1 cellular context compared by ENCODE assay signal in the genomic region with DNA sequence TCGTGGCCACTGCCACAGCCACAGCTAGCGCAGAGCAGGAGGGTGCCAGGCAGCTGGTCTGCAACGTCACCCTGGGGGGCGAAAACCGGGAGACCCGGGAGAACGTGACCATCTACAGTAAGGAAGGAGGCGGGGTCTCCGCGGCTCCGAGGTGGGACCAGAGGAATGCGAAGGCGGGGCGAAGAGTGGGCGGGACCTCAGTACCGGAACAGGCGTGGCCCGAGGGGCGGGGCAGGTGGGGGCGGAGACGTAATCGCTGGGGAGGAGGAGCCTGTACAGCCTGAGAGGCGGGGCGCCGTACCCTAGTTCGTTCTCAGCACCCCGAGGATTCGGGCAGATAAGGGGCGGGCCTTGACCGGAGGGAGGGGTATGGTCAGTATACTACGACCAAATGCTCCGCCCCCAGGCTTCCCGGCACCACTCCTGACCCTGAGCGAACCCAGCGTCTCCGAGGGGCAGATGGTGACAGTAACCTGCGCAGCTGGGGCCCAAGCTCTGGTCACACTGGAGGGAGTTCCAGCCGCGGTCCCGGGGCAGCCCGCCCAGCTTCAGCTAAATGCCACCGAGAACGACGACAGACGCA.
TF ChIP-seq lines count a peak whose summit lies in the region.

No MANE protein-coding gene starts in this region.

TF ChIP-seq in HEK293, 187 proteins besides CTCF, POLR2A, EP300 and RAD21 (continues in another document):
- TF ChIP-seq ZBTB48 (tag by site-specific recombination; IDR thresholded peaks at IDR 0.05): no peak
- no peak for TF ChIP-seq ZNF132 (tag by site-specific recombination; IDR thresholded peaks at IDR 0.05; ENCODE audit: borderline replicate concordance)
- TF ChIP-seq TRIM28 (IDR thresholded peaks at IDR 0.05; ENCODE audit: borderline replicate concordance, low read length): no peak
- TF ChIP-seq ZNF416 (tag by site-specific recombination; IDR thresholded peaks at IDR 0.05): no peak
- TF ChIP-seq, protein P1, sequence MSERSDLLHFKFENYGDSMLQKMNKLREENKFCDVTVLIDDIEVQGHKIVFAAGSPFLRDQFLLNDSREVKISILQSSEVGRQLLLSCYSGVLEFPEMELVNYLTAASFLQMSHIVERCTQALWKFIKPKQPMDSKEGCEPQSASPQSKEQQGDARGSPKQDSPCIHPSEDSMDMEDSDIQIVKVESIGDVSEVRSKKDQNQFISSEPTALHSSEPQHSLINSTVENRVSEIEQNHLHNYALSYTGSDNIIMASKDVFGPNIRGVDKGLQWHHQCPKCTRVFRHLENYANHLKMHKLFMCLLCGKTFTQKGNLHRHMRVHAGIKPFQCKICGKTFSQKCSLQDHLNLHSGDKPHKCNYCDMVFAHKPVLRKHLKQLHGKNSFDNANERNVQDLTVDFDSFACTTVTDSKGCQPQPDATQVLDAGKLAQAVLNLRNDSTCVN (tag by site-specific recombination; optimal IDR thresholded peaks at IDR 0.05): no peak
- TF ChIP-seq EGR2 (tag by site-specific recombination; IDR thresholded peaks at IDR 0.05; ENCODE audit: low read depth): peak; percentile 62; the same call in 1 of the 2 replicates
- TF ChIP-seq, protein P2, sequence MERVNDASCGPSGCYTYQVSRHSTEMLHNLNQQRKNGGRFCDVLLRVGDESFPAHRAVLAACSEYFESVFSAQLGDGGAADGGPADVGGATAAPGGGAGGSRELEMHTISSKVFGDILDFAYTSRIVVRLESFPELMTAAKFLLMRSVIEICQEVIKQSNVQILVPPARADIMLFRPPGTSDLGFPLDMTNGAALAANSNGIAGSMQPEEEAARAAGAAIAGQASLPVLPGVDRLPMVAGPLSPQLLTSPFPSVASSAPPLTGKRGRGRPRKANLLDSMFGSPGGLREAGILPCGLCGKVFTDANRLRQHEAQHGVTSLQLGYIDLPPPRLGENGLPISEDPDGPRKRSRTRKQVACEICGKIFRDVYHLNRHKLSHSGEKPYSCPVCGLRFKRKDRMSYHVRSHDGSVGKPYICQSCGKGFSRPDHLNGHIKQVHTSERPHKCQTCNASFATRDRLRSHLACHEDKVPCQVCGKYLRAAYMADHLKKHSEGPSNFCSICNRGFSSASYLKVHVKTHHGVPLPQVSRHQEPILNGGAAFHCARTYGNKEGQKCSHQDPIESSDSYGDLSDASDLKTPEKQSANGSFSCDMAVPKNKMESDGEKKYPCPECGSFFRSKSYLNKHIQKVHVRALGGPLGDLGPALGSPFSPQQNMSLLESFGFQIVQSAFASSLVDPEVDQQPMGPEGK (tag by site-specific recombination; IDR thresholded peaks at IDR 0.05): peak; percentile 83
- peak; percentile 96 for TF ChIP-seq KLF8 (tag by site-specific recombination; IDR thresholded peaks at IDR 0.05)
- no peak for TF ChIP-seq ZNF629 (tag by site-specific recombination; IDR thresholded peaks at IDR 0.05)
- TF ChIP-seq KLF1 (tag by site-specific recombination; IDR thresholded peaks at IDR 0.05): peak; percentile 85
- no peak for TF ChIP-seq YY1 (tag by site-specific recombination; IDR thresholded peaks at IDR 0.05)
- no peak; the same call in 1 of the 2 replicates for TF ChIP-seq KLF7 (tag by site-specific recombination; IDR thresholded peaks at IDR 0.05; ENCODE audit: borderline replicate concordance)
- TF ChIP-seq GLIS2 (tag by site-specific recombination; IDR thresholded peaks at IDR 0.05): peak; percentile 45
- TF ChIP-seq ZNF530 (tag by site-specific recombination; IDR thresholded peaks at IDR 0.05; ENCODE audit: low read depth): no peak
- TF ChIP-seq, protein P3, sequence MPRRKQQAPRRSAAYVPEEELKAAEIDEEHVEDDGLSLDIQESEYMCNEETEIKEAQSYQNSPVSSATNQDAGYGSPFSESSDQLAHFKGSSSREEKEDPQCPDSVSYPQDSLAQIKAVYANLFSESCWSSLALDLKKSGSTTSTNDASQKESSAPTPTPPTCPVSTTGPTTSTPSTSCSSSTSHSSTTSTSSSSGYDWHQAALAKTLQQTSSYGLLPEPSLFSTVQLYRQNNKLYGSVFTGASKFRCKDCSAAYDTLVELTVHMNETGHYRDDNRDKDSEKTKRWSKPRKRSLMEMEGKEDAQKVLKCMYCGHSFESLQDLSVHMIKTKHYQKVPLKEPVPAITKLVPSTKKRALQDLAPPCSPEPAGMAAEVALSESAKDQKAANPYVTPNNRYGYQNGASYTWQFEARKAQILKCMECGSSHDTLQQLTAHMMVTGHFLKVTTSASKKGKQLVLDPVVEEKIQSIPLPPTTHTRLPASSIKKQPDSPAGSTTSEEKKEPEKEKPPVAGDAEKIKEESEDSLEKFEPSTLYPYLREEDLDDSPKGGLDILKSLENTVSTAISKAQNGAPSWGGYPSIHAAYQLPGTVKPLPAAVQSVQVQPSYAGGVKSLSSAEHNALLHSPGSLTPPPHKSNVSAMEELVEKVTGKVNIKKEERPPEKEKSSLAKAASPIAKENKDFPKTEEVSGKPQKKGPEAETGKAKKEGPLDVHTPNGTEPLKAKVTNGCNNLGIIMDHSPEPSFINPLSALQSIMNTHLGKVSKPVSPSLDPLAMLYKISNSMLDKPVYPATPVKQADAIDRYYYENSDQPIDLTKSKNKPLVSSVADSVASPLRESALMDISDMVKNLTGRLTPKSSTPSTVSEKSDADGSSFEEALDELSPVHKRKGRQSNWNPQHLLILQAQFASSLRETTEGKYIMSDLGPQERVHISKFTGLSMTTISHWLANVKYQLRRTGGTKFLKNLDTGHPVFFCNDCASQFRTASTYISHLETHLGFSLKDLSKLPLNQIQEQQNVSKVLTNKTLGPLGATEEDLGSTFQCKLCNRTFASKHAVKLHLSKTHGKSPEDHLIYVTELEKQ (tag by site-specific recombination; IDR thresholded peaks at IDR 0.05; ENCODE audit: borderline replicate concordance): no peak
- TF ChIP-seq ZNF600 (tag by site-specific recombination; IDR thresholded peaks at IDR 0.05): no peak
- TF ChIP-seq, protein P4, sequence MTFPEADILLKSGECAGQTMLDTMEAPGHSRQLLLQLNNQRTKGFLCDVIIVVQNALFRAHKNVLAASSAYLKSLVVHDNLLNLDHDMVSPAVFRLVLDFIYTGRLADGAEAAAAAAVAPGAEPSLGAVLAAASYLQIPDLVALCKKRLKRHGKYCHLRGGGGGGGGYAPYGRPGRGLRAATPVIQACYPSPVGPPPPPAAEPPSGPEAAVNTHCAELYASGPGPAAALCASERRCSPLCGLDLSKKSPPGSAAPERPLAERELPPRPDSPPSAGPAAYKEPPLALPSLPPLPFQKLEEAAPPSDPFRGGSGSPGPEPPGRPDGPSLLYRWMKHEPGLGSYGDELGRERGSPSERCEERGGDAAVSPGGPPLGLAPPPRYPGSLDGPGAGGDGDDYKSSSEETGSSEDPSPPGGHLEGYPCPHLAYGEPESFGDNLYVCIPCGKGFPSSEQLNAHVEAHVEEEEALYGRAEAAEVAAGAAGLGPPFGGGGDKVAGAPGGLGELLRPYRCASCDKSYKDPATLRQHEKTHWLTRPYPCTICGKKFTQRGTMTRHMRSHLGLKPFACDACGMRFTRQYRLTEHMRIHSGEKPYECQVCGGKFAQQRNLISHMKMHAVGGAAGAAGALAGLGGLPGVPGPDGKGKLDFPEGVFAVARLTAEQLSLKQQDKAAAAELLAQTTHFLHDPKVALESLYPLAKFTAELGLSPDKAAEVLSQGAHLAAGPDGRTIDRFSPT (tag by site-specific recombination; IDR thresholded peaks at IDR 0.05): no peak
- TF ChIP-seq ZBTB17 (tag by site-specific recombination; IDR thresholded peaks at IDR 0.05): no peak
- TF ChIP-seq, protein P5, sequence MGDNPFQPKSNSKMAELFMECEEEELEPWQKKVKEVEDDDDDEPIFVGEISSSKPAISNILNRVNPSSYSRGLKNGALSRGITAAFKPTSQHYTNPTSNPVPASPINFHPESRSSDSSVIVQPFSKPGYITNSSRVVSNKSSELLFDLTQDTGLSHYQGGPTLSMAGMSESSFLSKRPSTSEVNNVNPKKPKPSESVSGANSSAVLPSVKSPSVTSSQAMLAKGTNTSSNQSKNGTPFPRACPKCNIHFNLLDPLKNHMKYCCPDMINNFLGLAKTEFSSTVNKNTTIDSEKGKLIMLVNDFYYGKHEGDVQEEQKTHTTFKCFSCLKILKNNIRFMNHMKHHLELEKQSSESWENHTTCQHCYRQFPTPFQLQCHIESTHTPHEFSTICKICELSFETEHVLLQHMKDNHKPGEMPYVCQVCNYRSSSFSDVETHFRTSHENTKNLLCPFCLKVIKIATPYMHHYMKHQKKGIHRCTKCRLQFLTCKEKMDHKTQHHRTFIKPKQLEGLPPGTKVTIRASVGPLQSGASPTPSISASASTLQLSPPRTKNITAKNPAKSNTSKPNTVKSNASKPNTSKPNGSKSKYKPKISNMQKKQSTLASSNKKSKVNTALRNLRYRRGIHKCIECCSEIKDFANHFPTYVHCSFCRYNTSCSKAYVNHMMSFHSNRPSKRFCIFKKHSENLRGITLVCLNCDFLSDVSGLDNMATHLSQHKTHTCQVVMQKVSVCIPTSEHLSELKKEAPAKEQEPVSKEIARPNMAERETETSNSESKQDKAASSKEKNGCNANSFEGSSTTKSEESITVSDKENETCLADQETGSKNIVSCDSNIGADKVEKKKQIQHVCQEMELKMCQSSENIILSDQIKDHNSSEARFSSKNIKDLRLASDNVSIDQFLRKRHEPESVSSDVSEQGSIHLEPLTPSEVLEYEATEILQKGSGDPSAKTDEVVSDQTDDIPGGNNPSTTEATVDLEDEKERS (tag by site-specific recombination; IDR thresholded peaks at IDR 0.05): no peak
- no peak for TF ChIP-seq ZNF302 (tag by site-specific recombination; IDR thresholded peaks at IDR 0.05; ENCODE audit: low read depth)
- no peak for TF ChIP-seq ZNF76 (tag by site-specific recombination; IDR thresholded peaks at IDR 0.05; ENCODE audit: borderline replicate concordance, low read depth)
- no peak for TF ChIP-seq ZNF830 (tag by site-specific recombination; IDR thresholded peaks at IDR 0.05; ENCODE audit: low read depth)
- peak; percentile 43; the same call in 1 of the 2 replicates for TF ChIP-seq KLF16 (tag by site-specific recombination; IDR thresholded peaks at IDR 0.05)
- TF ChIP-seq ZNF391 (tag by site-specific recombination; IDR thresholded peaks at IDR 0.05; ENCODE audit: borderline replicate concordance, low read depth): no peak
- TF ChIP-seq, protein P6, sequence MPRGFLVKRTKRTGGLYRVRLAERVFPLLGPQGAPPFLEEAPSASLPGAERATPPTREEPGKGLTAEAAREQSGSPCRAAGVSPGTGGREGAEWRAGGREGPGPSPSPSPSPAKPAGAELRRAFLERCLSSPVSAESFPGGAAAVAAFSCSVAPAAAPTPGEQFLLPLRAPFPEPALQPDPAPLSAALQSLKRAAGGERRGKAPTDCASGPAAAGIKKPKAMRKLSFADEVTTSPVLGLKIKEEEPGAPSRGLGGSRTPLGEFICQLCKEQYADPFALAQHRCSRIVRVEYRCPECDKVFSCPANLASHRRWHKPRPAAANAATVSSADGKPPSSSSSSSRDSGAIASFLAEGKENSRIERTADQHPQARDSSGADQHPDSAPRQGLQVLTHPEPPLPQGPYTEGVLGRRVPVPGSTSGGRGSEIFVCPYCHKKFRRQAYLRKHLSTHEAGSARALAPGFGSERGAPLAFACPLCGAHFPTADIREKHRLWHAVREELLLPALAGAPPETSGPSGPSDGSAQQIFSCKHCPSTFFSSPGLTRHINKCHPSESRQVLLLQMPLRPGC (tag by site-specific recombination; IDR thresholded peaks at IDR 0.05): peak; percentile 68
- TF ChIP-seq ZNF596 (tag by site-specific recombination; IDR thresholded peaks at IDR 0.05): no peak
- TF ChIP-seq SP2 (tag by site-specific recombination; IDR thresholded peaks at IDR 0.05): peak; percentile 95
- TF ChIP-seq KLF9 (tag by site-specific recombination; IDR thresholded peaks at IDR 0.05; ENCODE audit: low read depth): peak; percentile 98
- TF ChIP-seq ZIC2 (tag by site-specific recombination; IDR thresholded peaks at IDR 0.05): peak; percentile 42; the same call in 1 of the 2 replicates
- TF ChIP-seq, protein P7, sequence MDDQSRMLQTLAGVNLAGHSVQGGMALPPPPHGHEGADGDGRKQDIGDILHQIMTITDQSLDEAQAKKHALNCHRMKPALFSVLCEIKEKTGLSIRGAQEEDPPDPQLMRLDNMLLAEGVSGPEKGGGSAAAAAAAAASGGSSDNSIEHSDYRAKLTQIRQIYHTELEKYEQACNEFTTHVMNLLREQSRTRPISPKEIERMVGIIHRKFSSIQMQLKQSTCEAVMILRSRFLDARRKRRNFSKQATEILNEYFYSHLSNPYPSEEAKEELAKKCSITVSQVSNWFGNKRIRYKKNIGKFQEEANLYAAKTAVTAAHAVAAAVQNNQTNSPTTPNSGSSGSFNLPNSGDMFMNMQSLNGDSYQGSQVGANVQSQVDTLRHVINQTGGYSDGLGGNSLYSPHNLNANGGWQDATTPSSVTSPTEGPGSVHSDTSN (CRISPR knock-in tag; IDR thresholded peaks at IDR 0.05): no peak
- TF ChIP-seq ZNF175 (tag by site-specific recombination; IDR thresholded peaks at IDR 0.05): no peak
- no peak for TF ChIP-seq ZNF510 (tag by site-specific recombination; IDR thresholded peaks at IDR 0.05; ENCODE audit: insufficient replicate concordance)
- TF ChIP-seq ZNF24 (tag by site-specific recombination; IDR thresholded peaks at IDR 0.05): no peak
- peak; percentile 50; the same call in 1 of the 2 replicates for TF ChIP-seq ZEB2 (tag by site-specific recombination; IDR thresholded peaks at IDR 0.05)
- TF ChIP-seq, protein P8, sequence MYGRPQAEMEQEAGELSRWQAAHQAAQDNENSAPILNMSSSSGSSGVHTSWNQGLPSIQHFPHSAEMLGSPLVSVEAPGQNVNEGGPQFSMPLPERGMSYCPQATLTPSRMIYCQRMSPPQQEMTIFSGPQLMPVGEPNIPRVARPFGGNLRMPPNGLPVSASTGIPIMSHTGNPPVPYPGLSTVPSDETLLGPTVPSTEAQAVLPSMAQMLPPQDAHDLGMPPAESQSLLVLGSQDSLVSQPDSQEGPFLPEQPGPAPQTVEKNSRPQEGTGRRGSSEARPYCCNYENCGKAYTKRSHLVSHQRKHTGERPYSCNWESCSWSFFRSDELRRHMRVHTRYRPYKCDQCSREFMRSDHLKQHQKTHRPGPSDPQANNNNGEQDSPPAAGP (tag by site-specific recombination; IDR thresholded peaks at IDR 0.05): no peak; the same call in 1 of the 2 replicates
- no peak for TF ChIP-seq ZFP41 (tag by site-specific recombination; IDR thresholded peaks at IDR 0.05; ENCODE audit: borderline replicate concordance)
- TF ChIP-seq, protein P9, sequence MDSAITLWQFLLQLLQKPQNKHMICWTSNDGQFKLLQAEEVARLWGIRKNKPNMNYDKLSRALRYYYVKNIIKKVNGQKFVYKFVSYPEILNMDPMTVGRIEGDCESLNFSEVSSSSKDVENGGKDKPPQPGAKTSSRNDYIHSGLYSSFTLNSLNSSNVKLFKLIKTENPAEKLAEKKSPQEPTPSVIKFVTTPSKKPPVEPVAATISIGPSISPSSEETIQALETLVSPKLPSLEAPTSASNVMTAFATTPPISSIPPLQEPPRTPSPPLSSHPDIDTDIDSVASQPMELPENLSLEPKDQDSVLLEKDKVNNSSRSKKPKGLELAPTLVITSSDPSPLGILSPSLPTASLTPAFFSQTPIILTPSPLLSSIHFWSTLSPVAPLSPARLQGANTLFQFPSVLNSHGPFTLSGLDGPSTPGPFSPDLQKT (IDR thresholded peaks at IDR 0.05; ENCODE audit: borderline replicate concordance, low read depth, low read length): no peak
- TF ChIP-seq, protein P10, sequence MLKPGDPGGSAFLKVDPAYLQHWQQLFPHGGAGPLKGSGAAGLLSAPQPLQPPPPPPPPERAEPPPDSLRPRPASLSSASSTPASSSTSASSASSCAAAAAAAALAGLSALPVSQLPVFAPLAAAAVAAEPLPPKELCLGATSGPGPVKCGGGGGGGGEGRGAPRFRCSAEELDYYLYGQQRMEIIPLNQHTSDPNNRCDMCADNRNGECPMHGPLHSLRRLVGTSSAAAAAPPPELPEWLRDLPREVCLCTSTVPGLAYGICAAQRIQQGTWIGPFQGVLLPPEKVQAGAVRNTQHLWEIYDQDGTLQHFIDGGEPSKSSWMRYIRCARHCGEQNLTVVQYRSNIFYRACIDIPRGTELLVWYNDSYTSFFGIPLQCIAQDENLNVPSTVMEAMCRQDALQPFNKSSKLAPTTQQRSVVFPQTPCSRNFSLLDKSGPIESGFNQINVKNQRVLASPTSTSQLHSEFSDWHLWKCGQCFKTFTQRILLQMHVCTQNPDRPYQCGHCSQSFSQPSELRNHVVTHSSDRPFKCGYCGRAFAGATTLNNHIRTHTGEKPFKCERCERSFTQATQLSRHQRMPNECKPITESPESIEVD (tag by site-specific recombination; IDR thresholded peaks at IDR 0.05): no peak
